Comparison of ENCODE assay signal across 1 cellular context in genomic region chr21:46324390-46325072, GRCh38.
TF ChIP-seq lines count a peak whose summit lies in the region.

No MANE protein-coding gene starts in this region.

TF ChIP-seq in K562, 482 proteins besides CTCF, POLR2A, EP300 and RAD21 (continued from another document and continues in another):
- TF ChIP-seq ZNF395 (CRISPR knock-in tag; IDR thresholded peaks at IDR 0.05): no peak
- TF ChIP-seq RB1 (IDR thresholded peaks at IDR 0.05; ENCODE audit: low read depth): peak; percentile 88
- TF ChIP-seq, protein P1, sequence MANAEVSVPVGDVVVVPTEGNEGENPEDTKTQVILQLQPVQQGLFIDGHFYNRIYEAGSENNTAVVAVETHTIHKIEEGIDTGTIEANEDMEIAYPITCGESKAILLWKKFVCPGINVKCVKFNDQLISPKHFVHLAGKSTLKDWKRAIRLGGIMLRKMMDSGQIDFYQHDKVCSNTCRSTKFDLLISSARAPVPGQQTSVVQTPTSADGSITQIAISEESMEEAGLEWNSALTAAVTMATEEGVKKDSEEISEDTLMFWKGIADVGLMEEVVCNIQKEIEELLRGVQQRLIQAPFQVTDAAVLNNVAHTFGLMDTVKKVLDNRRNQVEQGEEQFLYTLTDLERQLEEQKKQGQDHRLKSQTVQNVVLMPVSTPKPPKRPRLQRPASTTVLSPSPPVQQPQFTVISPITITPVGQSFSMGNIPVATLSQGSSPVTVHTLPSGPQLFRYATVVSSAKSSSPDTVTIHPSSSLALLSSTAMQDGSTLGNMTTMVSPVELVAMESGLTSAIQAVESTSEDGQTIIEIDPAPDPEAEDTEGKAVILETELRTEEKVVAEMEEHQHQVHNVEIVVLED (CRISPR knock-in tag; IDR thresholded peaks at IDR 0.05): peak; percentile 85
- no peak for TF ChIP-seq RAD51 (IDR thresholded peaks at IDR 0.05; ENCODE audit: borderline replicate concordance, low read depth)
- TF ChIP-seq, protein P2, sequence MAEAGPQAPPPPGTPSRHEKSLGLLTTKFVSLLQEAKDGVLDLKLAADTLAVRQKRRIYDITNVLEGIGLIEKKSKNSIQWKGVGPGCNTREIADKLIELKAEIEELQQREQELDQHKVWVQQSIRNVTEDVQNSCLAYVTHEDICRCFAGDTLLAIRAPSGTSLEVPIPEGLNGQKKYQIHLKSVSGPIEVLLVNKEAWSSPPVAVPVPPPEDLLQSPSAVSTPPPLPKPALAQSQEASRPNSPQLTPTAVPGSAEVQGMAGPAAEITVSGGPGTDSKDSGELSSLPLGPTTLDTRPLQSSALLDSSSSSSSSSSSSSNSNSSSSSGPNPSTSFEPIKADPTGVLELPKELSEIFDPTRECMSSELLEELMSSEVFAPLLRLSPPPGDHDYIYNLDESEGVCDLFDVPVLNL (CRISPR knock-in tag; IDR thresholded peaks at IDR 0.05; ENCODE audit: low read depth): peak; percentile 86
- no peak for TF ChIP-seq DACH1 (IDR thresholded peaks at IDR 0.05; ENCODE audit: partially characterized antibody)
- 0 out of 2 replicates have a peak, but pooled peaks have one; percentile 7 for TF ChIP-seq SMAD4 (CRISPR knock-in tag; conservative IDR thresholded peaks at IDR 0.05)
- TF ChIP-seq JUN (IDR thresholded peaks at IDR 0.05; ENCODE audit: borderline replicate concordance, low read depth, low read length): peak; percentile 8; the same call in 1 of the 2 replicates
- TF ChIP-seq JUN (CRISPR knock-in tag; IDR thresholded peaks at IDR 0.05; ENCODE audit: borderline replicate concordance): no peak
- TF ChIP-seq ATF1 (CRISPR knock-in tag; IDR thresholded peaks at IDR 0.05): no peak
- TF ChIP-seq ATF1 (tag; IDR thresholded peaks at IDR 0.05): 0 out of 2 replicates have a peak, but pooled peaks have one; percentile 52
- no peak for TF ChIP-seq THRA (IDR thresholded peaks at IDR 0.05)
- no peak for TF ChIP-seq TAL1 (IDR thresholded peaks at IDR 0.05)
- no peak for TF ChIP-seq NR2C1 (IDR thresholded peaks at IDR 0.05)
- no peak for TF ChIP-seq NR2C1 (tag; IDR thresholded peaks at IDR 0.05)
- no peak for TF ChIP-seq HDGF (IDR thresholded peaks at IDR 0.05)
- no peak for TF ChIP-seq YBX1 (IDR thresholded peaks at IDR 0.05)
- TF ChIP-seq E2F1 (CRISPR knock-in tag; IDR thresholded peaks at IDR 0.05): no peak
- TF ChIP-seq MAFG (tag; conservative IDR thresholded peaks at IDR 0.05): no peak
- no peak for TF ChIP-seq SIX5 (IDR thresholded peaks at IDR 0.05; ENCODE audit: borderline replicate concordance in 1 of 2, insufficient read depth in 1 of 2, low read depth in 1 of 2, low read length in 2 of 2)
- no peak for TF ChIP-seq ZNF282 (CRISPR knock-in tag; IDR thresholded peaks at IDR 0.05)
- TF ChIP-seq, protein P3, sequence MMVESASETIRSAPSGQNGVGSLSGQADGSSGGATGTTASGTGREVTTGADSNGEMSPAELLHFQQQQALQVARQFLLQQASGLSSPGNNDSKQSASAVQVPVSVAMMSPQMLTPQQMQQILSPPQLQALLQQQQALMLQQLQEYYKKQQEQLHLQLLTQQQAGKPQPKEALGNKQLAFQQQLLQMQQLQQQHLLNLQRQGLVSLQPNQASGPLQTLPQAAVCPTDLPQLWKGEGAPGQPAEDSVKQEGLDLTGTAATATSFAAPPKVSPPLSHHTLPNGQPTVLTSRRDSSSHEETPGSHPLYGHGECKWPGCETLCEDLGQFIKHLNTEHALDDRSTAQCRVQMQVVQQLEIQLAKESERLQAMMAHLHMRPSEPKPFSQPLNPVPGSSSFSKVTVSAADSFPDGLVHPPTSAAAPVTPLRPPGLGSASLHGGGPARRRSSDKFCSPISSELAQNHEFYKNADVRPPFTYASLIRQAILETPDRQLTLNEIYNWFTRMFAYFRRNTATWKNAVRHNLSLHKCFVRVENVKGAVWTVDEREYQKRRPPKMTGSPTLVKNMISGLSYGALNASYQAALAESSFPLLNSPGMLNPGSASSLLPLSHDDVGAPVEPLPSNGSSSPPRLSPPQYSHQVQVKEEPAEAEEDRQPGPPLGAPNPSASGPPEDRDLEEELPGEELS (CRISPR knock-in tag; IDR thresholded peaks at IDR 0.05; ENCODE audit: borderline replicate concordance): no peak
- no peak for TF ChIP-seq ETV6 (IDR thresholded peaks at IDR 0.05; ENCODE audit: borderline replicate concordance in 1 of 2, low read depth in 2 of 2, low read length in 1 of 2)
- TF ChIP-seq ETV6 (CRISPR knock-in tag; IDR thresholded peaks at IDR 0.05; ENCODE audit: borderline replicate concordance): no peak
- no peak for TF ChIP-seq SMARCB1 (IDR thresholded peaks at IDR 0.05; ENCODE audit: insufficient read length, low read depth)
- TF ChIP-seq SLC30A9 (CRISPR knock-in tag; IDR thresholded peaks at IDR 0.05): no peak
- TF ChIP-seq, protein P4, sequence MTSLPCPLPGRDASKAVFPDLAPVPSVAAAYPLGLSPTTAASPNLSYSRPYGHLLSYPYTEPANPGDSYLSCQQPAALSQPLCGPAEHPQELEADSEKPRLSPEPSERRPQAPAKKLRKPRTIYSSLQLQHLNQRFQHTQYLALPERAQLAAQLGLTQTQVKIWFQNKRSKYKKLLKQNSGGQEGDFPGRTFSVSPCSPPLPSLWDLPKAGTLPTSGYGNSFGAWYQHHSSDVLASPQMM (CRISPR knock-in tag; IDR thresholded peaks at IDR 0.05): no peak
- no peak for TF ChIP-seq TCF7 (IDR thresholded peaks at IDR 0.05; ENCODE audit: borderline replicate concordance)
- no peak for TF ChIP-seq CSDE1 (IDR thresholded peaks at IDR 0.05)
- no peak for TF ChIP-seq ZFP1 (CRISPR knock-in tag; IDR thresholded peaks at IDR 0.05)
- 0 out of 2 replicates have a peak, but pooled peaks have one; percentile 24 for TF ChIP-seq ILF3 (IDR thresholded peaks at IDR 0.05; ENCODE audit: borderline replicate concordance)
- TF ChIP-seq YY1 (IDR thresholded peaks at IDR 0.05; ENCODE audit: borderline replicate concordance in 1 of 3, control insufficient read depth in 1 of 3, extremely low read depth in 1 of 3, insufficient read depth in 3 of 3, insufficient read length in 1 of 3, insufficient replicate concordance in 2 of 3, low read depth in 1 of 3, low read length in 2 of 3): peak; percentile 91 to 98 (median 98)
- no peak for TF ChIP-seq ZBTB1 (CRISPR knock-in tag; IDR thresholded peaks at IDR 0.05; ENCODE audit: borderline replicate concordance, low read depth)
- no peak for TF ChIP-seq ZBTB26 (CRISPR knock-in tag; IDR thresholded peaks at IDR 0.05)
- no peak for TF ChIP-seq ZNF561 (CRISPR knock-in tag; conservative IDR thresholded peaks at IDR 0.05)
- no peak for TF ChIP-seq SAFB2 (IDR thresholded peaks at IDR 0.05; ENCODE audit: borderline replicate concordance, low read depth, low read length, severe bottlenecking)
- no peak for TF ChIP-seq MAFF (IDR thresholded peaks at IDR 0.05; ENCODE audit: low read length)
- TF ChIP-seq ZNF41 (CRISPR knock-in tag; conservative IDR thresholded peaks at IDR 0.05): no peak
- TF ChIP-seq SREBF1 (IDR thresholded peaks at IDR 0.05; ENCODE audit: borderline replicate concordance, low read depth, low read length): no peak
- TF ChIP-seq CBX2 (IDR thresholded peaks at IDR 0.05; ENCODE audit: insufficient read depth, low read length, poor library complexity, severe bottlenecking): no peak
- TF ChIP-seq, protein P5, sequence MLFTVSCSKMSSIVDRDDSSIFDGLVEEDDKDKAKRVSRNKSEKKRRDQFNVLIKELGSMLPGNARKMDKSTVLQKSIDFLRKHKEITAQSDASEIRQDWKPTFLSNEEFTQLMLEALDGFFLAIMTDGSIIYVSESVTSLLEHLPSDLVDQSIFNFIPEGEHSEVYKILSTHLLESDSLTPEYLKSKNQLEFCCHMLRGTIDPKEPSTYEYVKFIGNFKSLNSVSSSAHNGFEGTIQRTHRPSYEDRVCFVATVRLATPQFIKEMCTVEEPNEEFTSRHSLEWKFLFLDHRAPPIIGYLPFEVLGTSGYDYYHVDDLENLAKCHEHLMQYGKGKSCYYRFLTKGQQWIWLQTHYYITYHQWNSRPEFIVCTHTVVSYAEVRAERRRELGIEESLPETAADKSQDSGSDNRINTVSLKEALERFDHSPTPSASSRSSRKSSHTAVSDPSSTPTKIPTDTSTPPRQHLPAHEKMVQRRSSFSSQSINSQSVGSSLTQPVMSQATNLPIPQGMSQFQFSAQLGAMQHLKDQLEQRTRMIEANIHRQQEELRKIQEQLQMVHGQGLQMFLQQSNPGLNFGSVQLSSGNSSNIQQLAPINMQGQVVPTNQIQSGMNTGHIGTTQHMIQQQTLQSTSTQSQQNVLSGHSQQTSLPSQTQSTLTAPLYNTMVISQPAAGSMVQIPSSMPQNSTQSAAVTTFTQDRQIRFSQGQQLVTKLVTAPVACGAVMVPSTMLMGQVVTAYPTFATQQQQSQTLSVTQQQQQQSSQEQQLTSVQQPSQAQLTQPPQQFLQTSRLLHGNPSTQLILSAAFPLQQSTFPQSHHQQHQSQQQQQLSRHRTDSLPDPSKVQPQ (CRISPR knock-in tag; IDR thresholded peaks at IDR 0.05; ENCODE audit: borderline replicate concordance): no peak
- TF ChIP-seq NCOA2 (IDR thresholded peaks at IDR 0.05; ENCODE audit: partially characterized antibody in 2 of 2): no peak
- TF ChIP-seq ZBTB11 (CRISPR knock-in tag; IDR thresholded peaks at IDR 0.05): peak in 1 of 3 experiments; percentile 60; a peak in 3 of 6 replicates
- TF ChIP-seq ARID1B (IDR thresholded peaks at IDR 0.05): no peak
- TF ChIP-seq ZNF830 (CRISPR knock-in tag; IDR thresholded peaks at IDR 0.05): 0 out of 2 replicates have a peak, but pooled peaks have one; percentile 19
- peak; percentile 89 for TF ChIP-seq SAFB (IDR thresholded peaks at IDR 0.05; ENCODE audit: borderline replicate concordance, low read depth, low read length)
